ENCODE assay signal across 8 cellular contexts in genomic region chr3:107431048-107431297, GRCh38. TPM values are rescaled to one million over a fixed set of nuclear protein-coding genes. Genes with fewer than 3 reads are reported as not detected.
DNase-seq lines count a peak whose midpoint lies in the region; ATAC-seq and TF ChIP-seq lines count a peak whose summit lies in the region.

No MANE protein-coding gene starts in this region.

- H3K4me3 ChIP-seq in AG04450 (ENCODE audit: low read depth, low read length) (peak overlapping the region; percentile 55), fibroblast of lung (replicated peaks in 1 of 4; ENCODE audit: control extremely low read depth in 1 of 4, insufficient read depth in 1 of 4, low read depth in 3 of 4, low read length in 4 of 4) (peak overlapping the region; percentile 46 to 73 (median 58)), neuronal stem cell (ENCODE audit: low read length in 2 of 2) (peak overlapping the region; percentile 21 to 94)

- no peak overlapping the region for H4K91ac ChIP-seq in neuronal stem cell (ENCODE audit: low read depth, low read length, poor library complexity)

- peak overlapping the region; percentile 60 for H3K23ac ChIP-seq in neuronal stem cell (ENCODE audit: low read depth, low read length, poor library complexity)

- no peak overlapping the region for H2AK5ac ChIP-seq in neuronal stem cell (ENCODE audit: low read depth, low read length)

- peak overlapping the region; percentile 22 for H3K27ac Mint-ChIP-seq in activated CD8-positive, alpha-beta T cell treated with anti-CD3 and anti-CD28 coated beads for 36 hours

- no peak overlapping the region for H2BK12ac ChIP-seq in neuronal stem cell (ENCODE audit: low read length)

- H2BK15ac ChIP-seq in neuronal stem cell (ENCODE audit: low read length) = no peak overlapping the region

- CTCF ChIA-PET in AG04450 (lab: Charles Lee) = interaction anchor here (0.5 to 6.2 kb wide), 18 partner anchors 8 to 424 kb away, joined by 3 to 137 read pairs (median 9); no protein-coding TSS in a partner anchor
- CTCF ChIA-PET in activated CD8-positive, alpha-beta T cell treated with anti-CD3 and anti-CD28 coated beads for 36 hours (lab: Charles Lee) = interaction anchor here (0.6 to 5.0 kb wide), 14 partner anchors 9 to 245 kb away, joined by 3 to 56 read pairs (median 7); no protein-coding TSS in a partner anchor

- no peak overlapping the region for H2BK5ac ChIP-seq in neuronal stem cell (ENCODE audit: low read length)

- peak; percentile 14 for ATAC-seq in GM19025 (IDR thresholded peaks at IDR 0.05; ENCODE audit: low read depth, unreplicated experiment)
- ATAC-seq in HG03342 (IDR thresholded peaks at IDR 0.05; ENCODE audit: unreplicated experiment) = peak; percentile 21
- peak; percentile 41 for ATAC-seq in activated CD8-positive, alpha-beta T cell treated with anti-CD3 and anti-CD28 coated beads for 36 hours

- H3K27ac ChIP-seq in AG04450 (ENCODE audit: low read depth, low read length) (no peak overlapping the region), fibroblast of lung (ENCODE audit: insufficient read depth, low read length) (peak overlapping the region; percentile 45), neuronal stem cell (replicated peaks; ENCODE audit: low read length) (no peak overlapping the region)

- no peak overlapping the region for H3K14ac ChIP-seq in neuronal stem cell (ENCODE audit: low read length)

- H3K36me3 ChIP-seq in fibroblast of lung (ENCODE audit: control insufficient read depth, insufficient read depth, low read length) (no peaks in the 10 kb centered on the region), neuronal stem cell (replicated peaks in 1 of 2; ENCODE audit: control insufficient read depth in 2 of 2, insufficient read depth in 2 of 2, low read length in 2 of 2) (no peaks in the 10 kb centered on the region)

- WGBS in neuronal stem cell (ENCODE audit: extremely low coverage in 2 of 2, insufficient read length in 2 of 2, insufficient replicate concordance in 1 of 2), 2 donors = no CpG with 5 or more reads among the region's 17 CpGs

- no peaks in the 10 kb centered on the region for H4K20me1 ChIP-seq in fibroblast of lung (ENCODE audit: control insufficient read depth, extremely low read depth, insufficient read depth, low read length)

- no peak for TF ChIP-seq CTCF in AG04450 (IDR thresholded peaks at IDR 0.05; ENCODE audit: low read depth, low read length)
- no peak for TF ChIP-seq CTCF in activated CD8-positive, alpha-beta T cell treated with anti-CD3 and anti-CD28 coated beads for 36 hours (IDR thresholded peaks at IDR 0.05)
- TF ChIP-seq CTCF in fibroblast of lung (conservative IDR thresholded peaks at IDR 0.05 in 1 of 2, IDR thresholded peaks at IDR 0.05 in 1 of 2; ENCODE audit: low read depth in 1 of 2, low read length in 2 of 2) = no peak

- H3K9ac ChIP-seq in fibroblast of lung (ENCODE audit: insufficient read depth, low read length) = peak overlapping the region; percentile 85
- peak overlapping the region; percentile 82 for H3K9ac ChIP-seq in neuronal stem cell (ENCODE audit: low read depth, low read length, poor library complexity)

- no peaks in the 10 kb centered on the region; the same call in 1 of the 2 replicates for H3K9me3 ChIP-seq in AG04450 (ENCODE audit: control insufficient read depth, insufficient read depth, low read length)
- H3K9me3 ChIP-seq in fibroblast of lung (ENCODE audit: control insufficient read depth, insufficient read depth, low read depth, low read length) = no peaks in the 10 kb centered on the region
- no peaks in the 10 kb centered on the region for H3K9me3 ChIP-seq in neuronal stem cell (replicated peaks in 1 of 2; ENCODE audit: control insufficient read depth in 2 of 2, insufficient read depth in 1 of 2, low read depth in 1 of 2, low read length in 2 of 2)

- peaks cover 20% of the 10 kb centered on the region for H3K4me1 Mint-ChIP-seq in activated CD8-positive, alpha-beta T cell treated with anti-CD3 and anti-CD28 coated beads for 36 hours (ENCODE audit: low read depth)

- H2BK120ac ChIP-seq in neuronal stem cell (ENCODE audit: low read depth, low read length) = no peak overlapping the region

- peak overlapping the region; percentile 89 for H3K4me2 ChIP-seq in fibroblast of lung (ENCODE audit: extremely low read depth, insufficient read depth, low read length)
- H3K4me2 ChIP-seq in neuronal stem cell (ENCODE audit: insufficient read depth, low read length, poor library complexity, severe bottlenecking) = peak overlapping the region; percentile 97

- H3K27me3 ChIP-seq in AG04450 (ENCODE audit: control insufficient read depth, insufficient read depth, low read length) (no peaks in the 10 kb centered on the region), fibroblast of lung (ENCODE audit: control insufficient read depth, insufficient read depth, low read length) (no peaks in the 10 kb centered on the region), neuronal stem cell (ENCODE audit: control insufficient read depth in 3 of 3, insufficient read depth in 3 of 3, low read depth in 1 of 3, low read length in 3 of 3) (peaks cover 0 to 21% (median 0%) of the 10 kb centered on the region in 3 experiments)

- POLR2A ChIA-PET in AG04450 (lab: Yijun Ruan, JAX) = interaction anchor here (0.6 kb wide), 1 partner anchor 22 kb away, joined by 3 read pairs; no protein-coding TSS in a partner anchor
- POLR2A ChIA-PET in activated CD8-positive, alpha-beta T cell treated with anti-CD3 and anti-CD28 coated beads for 36 hours (lab: Charles Lee) = interaction anchor here (0.6 to 2.5 kb wide), 3 partner anchors 23 to 307 kb away, joined by 3 to 5 read pairs (median 3); no protein-coding TSS in a partner anchor

- H3K9me3 Mint-ChIP-seq in activated CD8-positive, alpha-beta T cell treated with anti-CD3 and anti-CD28 coated beads for 36 hours = no peaks in the 10 kb centered on the region

- H3K4me1 ChIP-seq in fibroblast of lung (ENCODE audit: control insufficient read depth, extremely low read depth, insufficient read depth, low read length) (peaks cover 10% of the 10 kb centered on the region), neuronal stem cell (ENCODE audit: control insufficient read depth in 2 of 2, insufficient read depth in 1 of 2, low read depth in 1 of 2, low read length in 2 of 2) (peaks cover 0 to 7% of the 10 kb centered on the region in 2 donors)

- DNase-seq in AG04450 (ENCODE audit: low read depth, low spot score) (no peak), fibroblast of lung (ENCODE audit: low read depth in 2 of 2) (peak in 1 of 2 donors; percentile 17), neuronal stem cell (ENCODE audit: low spot score) (no peak), SKM-1 treated with dmso at 0.1 percent for 144 hours (lab: John Stamatoyannopoulos, UW; ENCODE audit: unreplicated experiment) (no peak), NCI-H82 treated with DMSO at 0.1 percent for 48 hours (lab: John Stamatoyannopoulos, UW; ENCODE audit: unreplicated experiment) (no peak)
- peak; percentile 58 for DNase-seq in activated CD8-positive, alpha-beta T cell treated with anti-CD3 and anti-CD28 coated beads for 36 hours

- peak overlapping the region; percentile 23 for H4K8ac ChIP-seq in neuronal stem cell (ENCODE audit: low read depth, low read length)

- peak overlapping the region; percentile 73 for H3K4me3 Mint-ChIP-seq in activated CD8-positive, alpha-beta T cell treated with anti-CD3 and anti-CD28 coated beads for 36 hours

- no peak overlapping the region for H3K4ac ChIP-seq in neuronal stem cell (ENCODE audit: low read length)

- H2AFZ ChIP-seq in fibroblast of lung (ENCODE audit: low read length) (peak overlapping the region; percentile 82), neuronal stem cell (ENCODE audit: low read length) (peak overlapping the region; percentile 69)

- H3K79me1 ChIP-seq in neuronal stem cell (ENCODE audit: low read depth, low read length) = no peaks in the 10 kb centered on the region

- intact Hi-C loops in activated CD8-positive, alpha-beta T cell treated with anti-CD3 and anti-CD28 coated beads for 36 hours (cut with micrococcal nuclease) = loop anchor here (5.0 kb wide), 1 partner anchor 91 kb away; the partner anchor contains the start of gene BBX

- H3K79me2 ChIP-seq in fibroblast of lung (ENCODE audit: control insufficient read depth, insufficient read depth, low read length) = no peaks in the 10 kb centered on the region

- peaks cover 16% of the 10 kb centered on the region for H3K27me3 Mint-ChIP-seq in activated CD8-positive, alpha-beta T cell treated with anti-CD3 and anti-CD28 coated beads for 36 hours

- H3K18ac ChIP-seq in neuronal stem cell (ENCODE audit: low read length) = peak overlapping the region; percentile 91

- H3K36me3 Mint-ChIP-seq in activated CD8-positive, alpha-beta T cell treated with anti-CD3 and anti-CD28 coated beads for 36 hours (ENCODE audit: low read depth) = no peaks in the 10 kb centered on the region

RNA-seq across cellular contexts. Expression of gene CCDC54, which starts 53.7 kb away (rescaled TPM):
- polyA plus RNA-seq in AG04450 (2011; rRNA removed) (not detected in 2 replicates), fibroblast of lung (not detected in 2 replicates)
- not detected in 2 replicates for polyA minus RNA-seq in AG04450 (2011; rRNA and poly(A)+ RNA removed)
- total RNA-seq in activated CD8-positive, alpha-beta T cell treated with anti-CD3 and anti-CD28 coated beads for 36 hours = not detected
- not detected in 2 replicates for total RNA-seq in fibroblast of lung
- polyA plus RNA-seq in fibroblast of lung (2012) = 0.17 TPM in 1 of 2 replicates, not detected in the other
- not detected in 2 replicates for polyA minus RNA-seq in fibroblast of lung (ENCODE audit: low replicate concordance)
- polyA plus RNA-seq in neuronal stem cell (2013, experiment 1 of 2) = not detected
- polyA plus RNA-seq in neuronal stem cell (2013, experiment 2 of 2) = not detected
